9 cellular contexts compared by ENCODE assay signal in genomic region chr17:82871056-82871775, GRCh38. TPM values are rescaled to one million over a fixed set of nuclear protein-coding genes. Genes with fewer than 3 reads are reported as not detected.
A peak's percentile ranks its signal among the peaks of the same experiment; 100 is the strongest.
DNase-seq lines count a peak whose midpoint lies in the region; ATAC-seq, FAIRE-seq and TF ChIP-seq lines count a peak whose summit lies in the region.
"Had no signal": no experiment of that assay in that cellular context is flagged by ENCODE, and none has a peak within 500 bp of the region (broad histone marks: within the 10 kb centered on the region; RNA-seq: fewer than 3 reads in every experiment).

No MANE protein-coding gene starts in this region.

- H3K4me1 ChIP-seq in transverse colon, result peaks cover 1 to 9% (median 4%) of the 10 kb centered on the region in 4 donors

- H3K36me3 Mint-ChIP-seq in activated CD4-positive, alpha-beta T cell treated with anti-CD3 and anti-CD28 coated beads, Interleukin-2, amount 10 ng/mL, durations not matched to agents 7 days and 5 days (ENCODE audit: low read depth), result peaks cover 31% of the 10 kb centered on the region
- peaks cover 13% of the 10 kb centered on the region for H3K36me3 Mint-ChIP-seq in stimulated activated memory B cell treated with anti-CD40 and anti-IgM and Interleukin-4, amounts not matched to agents 10 μg/mL and 1 μg/mL and 100 μg/mL, for 72 hours
- H3K36me3 Mint-ChIP-seq in natural killer cell (no peaks in the 10 kb centered on the region), glutamatergic neuron (ENCODE audit: unreplicated experiment) (peaks cover 7% of the 10 kb centered on the region)

- no peaks in the 10 kb centered on the region for H3K27me3 ChIP-seq in transverse colon

- H3K4me1 Mint-ChIP-seq in activated CD4-positive, alpha-beta T cell treated with anti-CD3 and anti-CD28 coated beads, Interleukin-2, amount 10 ng/mL, durations not matched to agents 7 days and 5 days, result peaks cover 47% of the 10 kb centered on the region
- peaks cover 69% of the 10 kb centered on the region for H3K4me1 Mint-ChIP-seq in stimulated activated memory B cell treated with anti-CD40 and anti-IgM and Interleukin-4, amounts not matched to agents 10 μg/mL and 1 μg/mL and 100 μg/mL, for 72 hours
- peaks cover 0 to 20% of the 10 kb centered on the region in 2 donors for H3K4me1 Mint-ChIP-seq in natural killer cell
- H3K4me1 Mint-ChIP-seq in glutamatergic neuron (ENCODE audit: low read depth, unreplicated experiment), result peaks cover 29% of the 10 kb centered on the region

- TF ChIP-seq POLR2A in transverse colon (IDR thresholded peaks at IDR 0.05), result no peak

- DNase-seq in activated CD4-positive, alpha-beta T cell treated with anti-CD3 and anti-CD28 coated beads, Interleukin-2, amount 10 ng/mL, durations not matched to agents 7 days and 5 days, result no peak
- no peak for DNase-seq in activated CD4-positive, alpha-beta T cell treated with anti-CD3 and anti-CD28 coated beads for 1 hour
- DNase-seq in RCC 7860 (ENCODE audit: low spot score), result peak; percentile 28
- no peak for DNase-seq in natural killer cell
- no peak for DNase-seq in glutamatergic neuron
- no peak for DNase-seq in transverse colon

- in situ Hi-C loops in transverse colon (cut with MboI; ENCODE audit: low pct_ligation_motif_present in 1 of 4, low pct_unique_long_range_greater_than_20kb in 1 of 4, low sequenced_read_pairs in 3 of 4), result no loop called here

- no peaks in the 10 kb centered on the region for H3K9me3 Mint-ChIP-seq in activated CD4-positive, alpha-beta T cell treated with anti-CD3 and anti-CD28 coated beads, Interleukin-2, amount 10 ng/mL, durations not matched to agents 7 days and 5 days
- no peaks in the 10 kb centered on the region for H3K9me3 Mint-ChIP-seq in stimulated activated memory B cell treated with anti-CD40 and anti-IgM and Interleukin-4, amounts not matched to agents 10 μg/mL and 1 μg/mL and 100 μg/mL, for 72 hours
- H3K9me3 Mint-ChIP-seq in natural killer cell (no peaks in the 10 kb centered on the region), glutamatergic neuron (ENCODE audit: unreplicated experiment) (peaks cover 5% of the 10 kb centered on the region)

- 83% methylated on average over 31 of the region's 31 CpGs; no CpG with 5 or more reads in 1 of the 2 donors for WGBS in transverse colon (ENCODE audit: low coverage in 1 of 2), 2 donors

- FAIRE-seq in RCC 7860 (lab: Jason Lieb, UNC), result no peak
- FAIRE-seq: keratinocyte had no signal

- peaks cover 0 to 5% (median 0%) of the 10 kb centered on the region in 4 donors for H3K36me3 ChIP-seq in transverse colon

- POLR2A ChIA-PET in activated CD4-positive, alpha-beta T cell treated with anti-CD3 and anti-CD28 coated beads, Interleukin-2, amount 10 ng/mL, durations not matched to agents 7 days and 5 days (lab: Charles Lee), result no interaction called here

- H3K27me3 Mint-ChIP-seq in activated CD4-positive, alpha-beta T cell treated with anti-CD3 and anti-CD28 coated beads, Interleukin-2, amount 10 ng/mL, durations not matched to agents 7 days and 5 days, result no peaks in the 10 kb centered on the region
- H3K27me3 Mint-ChIP-seq in stimulated activated memory B cell treated with anti-CD40 and anti-IgM and Interleukin-4, amounts not matched to agents 10 μg/mL and 1 μg/mL and 100 μg/mL, for 72 hours, result peaks cover 10% of the 10 kb centered on the region
- no peaks in the 10 kb centered on the region for H3K27me3 Mint-ChIP-seq in natural killer cell (ENCODE audit: low read depth in 2 of 2)
- peaks cover 6% of the 10 kb centered on the region for H3K27me3 Mint-ChIP-seq in glutamatergic neuron (ENCODE audit: unreplicated experiment)

- no peak for TF ChIP-seq EP300 in transverse colon (IDR thresholded peaks at IDR 0.05; ENCODE audit: low read depth)

- H3K27ac Mint-ChIP-seq in activated CD4-positive, alpha-beta T cell treated with anti-CD3 and anti-CD28 coated beads, Interleukin-2, amount 10 ng/mL, durations not matched to agents 7 days and 5 days, result peak overlapping the region; percentile 17
- H3K27ac Mint-ChIP-seq in stimulated activated memory B cell treated with anti-CD40 and anti-IgM and Interleukin-4, amounts not matched to agents 10 μg/mL and 1 μg/mL and 100 μg/mL, for 72 hours, result peak overlapping the region; percentile 57
- no peak overlapping the region for H3K27ac Mint-ChIP-seq in natural killer cell
- no peak overlapping the region for H3K27ac Mint-ChIP-seq in glutamatergic neuron (ENCODE audit: unreplicated experiment)

- ATAC-seq in HG02571 (IDR thresholded peaks at IDR 0.05; ENCODE audit: unreplicated experiment) (peak; percentile 68), natural killer cell (no peak)
- ATAC-seq in stimulated activated memory B cell treated with anti-CD40 and anti-IgM and Interleukin-4, amounts not matched to agents 10 μg/mL and 1 μg/mL and 100 μg/mL, for 72 hours, result peak; percentile 96

- no peaks in the 10 kb centered on the region for H3K9me3 ChIP-seq in transverse colon

- no peak overlapping the region for H3K4me3 ChIP-seq in transverse colon

- H3K4me3 Mint-ChIP-seq in activated CD4-positive, alpha-beta T cell treated with anti-CD3 and anti-CD28 coated beads, Interleukin-2, amount 10 ng/mL, durations not matched to agents 7 days and 5 days, result no peak overlapping the region
- peak overlapping the region; percentile 42 for H3K4me3 Mint-ChIP-seq in stimulated activated memory B cell treated with anti-CD40 and anti-IgM and Interleukin-4, amounts not matched to agents 10 μg/mL and 1 μg/mL and 100 μg/mL, for 72 hours
- no peak overlapping the region for H3K4me3 Mint-ChIP-seq in natural killer cell
- H3K4me3 Mint-ChIP-seq in glutamatergic neuron (ENCODE audit: unreplicated experiment), result no peak overlapping the region

- CTCF ChIA-PET in activated CD4-positive, alpha-beta T cell treated with anti-CD3 and anti-CD28 coated beads, Interleukin-2, amount 10 ng/mL, durations not matched to agents 7 days and 5 days (lab: Charles Lee), result interaction anchor here (0.5 to 1.4 kb wide), 6 partner anchors 13 to 235 kb away, joined by 3 to 5 read pairs (median 4); no protein-coding TSS in a partner anchor

- H3K27ac ChIP-seq in transverse colon, result peak overlapping the region in 2 of 4 donors; percentile 28 to 64

- intact Hi-C loops in natural killer cell (cut with micrococcal nuclease), result no loop called here
- intact Hi-C loops in transverse colon (cut with DNase I; ENCODE audit: low total_unique reads), result no loop called here

- TF ChIP-seq CTCF in natural killer cell (IDR thresholded peaks at IDR 0.05), result no peak
- no peak for TF ChIP-seq CTCF in glutamatergic neuron (IDR thresholded peaks at IDR 0.05; ENCODE audit: partially characterized antibody, unreplicated experiment)
- TF ChIP-seq CTCF in transverse colon (IDR thresholded peaks at IDR 0.05), result no peak

RNA-seq across cellular contexts. Expression of gene ZNF750, which starts 31.4 kb away (rescaled TPM):
- not detected for total RNA-seq in activated CD4-positive, alpha-beta T cell treated with anti-CD3 and anti-CD28 coated beads, Interleukin-2, amount 10 ng/mL, durations not matched to agents 7 days and 5 days
- total RNA-seq in natural killer cell (not detected), glutamatergic neuron (ENCODE audit: unreplicated experiment) (1.4 TPM), transverse colon (not detected)

Comparison
In these comparisons a context has a peak if more than half of its experiments do, and no peak if none do; other contexts are left out.
1. H3K27ac Mint-ChIP-seq: peak in activated CD4-positive, alpha-beta T cell treated with anti-CD3 and anti-CD28 coated beads, Interleukin-2, amount 10 ng/mL, durations not matched to agents 7 days and 5 days (single experiment) and stimulated activated memory B cell treated with anti-CD40 and anti-IgM and Interleukin-4, amounts not matched to agents 10 μg/mL and 1 μg/mL and 100 μg/mL, for 72 hours (single experiment); none in natural killer cell (0 of 2) and glutamatergic neuron (single experiment).
2. ATAC-seq: peak in HG02571 (single experiment) and stimulated activated memory B cell treated with anti-CD40 and anti-IgM and Interleukin-4, amounts not matched to agents 10 μg/mL and 1 μg/mL and 100 μg/mL, for 72 hours (single experiment); none in natural killer cell (0 of 3).